ENCODE assay signal across 8 cellular contexts in the genomic region with DNA sequence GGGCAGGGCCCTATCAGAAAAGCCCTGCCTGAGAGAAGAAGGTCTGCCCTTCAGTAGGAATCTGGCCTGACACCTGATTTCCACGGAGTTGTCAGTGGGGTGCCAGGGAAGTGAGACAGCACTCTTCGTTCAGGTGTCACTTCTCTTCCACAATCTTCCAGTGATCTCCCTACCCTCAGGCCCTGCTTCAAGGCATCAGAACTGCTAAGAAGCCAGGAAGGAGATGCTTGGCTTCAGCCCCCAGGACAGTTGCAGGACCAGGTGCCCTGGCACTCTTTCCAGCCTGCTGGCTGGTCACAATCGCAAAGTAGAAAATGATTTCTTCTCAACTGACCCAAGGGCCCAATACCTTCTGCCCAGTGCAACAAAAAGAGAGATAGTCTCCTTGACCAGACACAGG. TPM values are rescaled to one million over a fixed set of nuclear protein-coding genes. Genes with fewer than 3 reads are reported as not detected.
"Had no signal": no experiment of that assay in that cellular context is flagged by ENCODE, and none has a peak within 500 bp of the region (broad histone marks: within the 10 kb centered on the region; RNA-seq: fewer than 3 reads in every experiment).

No MANE protein-coding gene starts in this region.

- H3K9ac ChIP-seq: GM23248 had no signal

- H3K4me3 ChIP-seq: GM23248, K562 had no signal

- H3K27ac ChIP-seq: GM23248 had no signal

- DNase-seq: GM23248, GOT3, H7, HCEC 1CT, IMR-90, KG1 had no signal

RNA-seq across cellular contexts. Expression of a gene that starts 50.3 kb away (rescaled TPM):
- total RNA-seq: HT-29 had no signal
